In the genomic region with DNA sequence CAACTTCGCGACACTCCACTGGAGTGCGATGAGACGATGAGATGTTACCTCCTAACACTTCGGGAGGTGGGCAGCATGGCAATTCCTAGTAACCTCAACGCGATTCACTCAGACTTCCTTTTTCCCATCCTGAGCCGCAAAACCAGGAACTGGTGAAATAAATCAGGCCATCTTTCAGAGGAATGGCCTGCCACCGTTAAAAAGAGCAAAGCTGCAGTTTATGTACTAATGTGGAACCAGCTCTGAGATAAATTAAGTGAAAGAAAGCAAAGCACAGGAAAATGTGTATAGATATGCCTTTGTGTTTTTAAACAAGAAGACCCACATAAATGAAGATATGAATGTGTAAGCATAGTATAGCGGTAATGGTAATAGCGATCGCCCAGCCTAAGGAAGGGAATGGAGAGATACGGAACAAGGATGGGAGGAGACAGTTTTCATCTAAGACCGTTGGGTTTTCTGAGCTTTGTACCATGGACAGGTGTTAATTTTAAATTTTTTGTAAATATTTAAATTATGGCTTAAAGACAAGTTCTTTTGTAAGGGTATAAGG, we compare ENCODE assay signal across 1 cellular context.
TF ChIP-seq lines count a peak whose summit lies in the region.

No MANE protein-coding gene starts in this region.

TF ChIP-seq in H1, 55 proteins besides CTCF, POLR2A, EP300 and RAD21:
- TF ChIP-seq ASH2L (IDR thresholded peaks at IDR 0.05; ENCODE audit: low read length) (no peak), POU5F1 (IDR thresholded peaks at IDR 0.05; ENCODE audit: low read depth, low read length) (no peak), TEAD4 (IDR thresholded peaks at IDR 0.05; ENCODE audit: low read depth, low read length) (no peak), KDM4A (IDR thresholded peaks at IDR 0.05; ENCODE audit: low read depth, low read length, severe bottlenecking) (no peak), HDAC6 (IDR thresholded peaks at IDR 0.05; ENCODE audit: low read depth, low read length) (no peak), CHD2 (IDR thresholded peaks at IDR 0.05; ENCODE audit: low read length) (no peak), SUZ12 (IDR thresholded peaks at IDR 0.05; ENCODE audit: low read length) (no peak), TCF12 (IDR thresholded peaks at IDR 0.05; ENCODE audit: low read depth, low read length) (no peak), SP2 (IDR thresholded peaks at IDR 0.05; ENCODE audit: low read length) (no peak), TAF7 (optimal IDR thresholded peaks at IDR 0.05; ENCODE audit: borderline replicate concordance, low read depth, low read length) (no peak), EZH2 (IDR thresholded peaks at IDR 0.05; ENCODE audit: low read depth, low read length, severe bottlenecking) (no peak), KDM5A (IDR thresholded peaks at IDR 0.05; ENCODE audit: low read length) (no peak), CHD1 (IDR thresholded peaks at IDR 0.05; ENCODE audit: low read depth, low read length) (no peak), HDAC2 (IDR thresholded peaks at IDR 0.05; ENCODE audit: borderline replicate concordance in 1 of 2, low read depth in 2 of 2, low read length in 2 of 2) (no peak), GABPA (IDR thresholded peaks at IDR 0.05; ENCODE audit: borderline replicate concordance, insufficient read depth, low read length) (no peak), BRCA1 (IDR thresholded peaks at IDR 0.05; ENCODE audit: low read depth, low read length) (no peak), JUN (IDR thresholded peaks at IDR 0.05; ENCODE audit: low read depth, low read length) (no peak)
- TF ChIP-seq, protein P1, sequence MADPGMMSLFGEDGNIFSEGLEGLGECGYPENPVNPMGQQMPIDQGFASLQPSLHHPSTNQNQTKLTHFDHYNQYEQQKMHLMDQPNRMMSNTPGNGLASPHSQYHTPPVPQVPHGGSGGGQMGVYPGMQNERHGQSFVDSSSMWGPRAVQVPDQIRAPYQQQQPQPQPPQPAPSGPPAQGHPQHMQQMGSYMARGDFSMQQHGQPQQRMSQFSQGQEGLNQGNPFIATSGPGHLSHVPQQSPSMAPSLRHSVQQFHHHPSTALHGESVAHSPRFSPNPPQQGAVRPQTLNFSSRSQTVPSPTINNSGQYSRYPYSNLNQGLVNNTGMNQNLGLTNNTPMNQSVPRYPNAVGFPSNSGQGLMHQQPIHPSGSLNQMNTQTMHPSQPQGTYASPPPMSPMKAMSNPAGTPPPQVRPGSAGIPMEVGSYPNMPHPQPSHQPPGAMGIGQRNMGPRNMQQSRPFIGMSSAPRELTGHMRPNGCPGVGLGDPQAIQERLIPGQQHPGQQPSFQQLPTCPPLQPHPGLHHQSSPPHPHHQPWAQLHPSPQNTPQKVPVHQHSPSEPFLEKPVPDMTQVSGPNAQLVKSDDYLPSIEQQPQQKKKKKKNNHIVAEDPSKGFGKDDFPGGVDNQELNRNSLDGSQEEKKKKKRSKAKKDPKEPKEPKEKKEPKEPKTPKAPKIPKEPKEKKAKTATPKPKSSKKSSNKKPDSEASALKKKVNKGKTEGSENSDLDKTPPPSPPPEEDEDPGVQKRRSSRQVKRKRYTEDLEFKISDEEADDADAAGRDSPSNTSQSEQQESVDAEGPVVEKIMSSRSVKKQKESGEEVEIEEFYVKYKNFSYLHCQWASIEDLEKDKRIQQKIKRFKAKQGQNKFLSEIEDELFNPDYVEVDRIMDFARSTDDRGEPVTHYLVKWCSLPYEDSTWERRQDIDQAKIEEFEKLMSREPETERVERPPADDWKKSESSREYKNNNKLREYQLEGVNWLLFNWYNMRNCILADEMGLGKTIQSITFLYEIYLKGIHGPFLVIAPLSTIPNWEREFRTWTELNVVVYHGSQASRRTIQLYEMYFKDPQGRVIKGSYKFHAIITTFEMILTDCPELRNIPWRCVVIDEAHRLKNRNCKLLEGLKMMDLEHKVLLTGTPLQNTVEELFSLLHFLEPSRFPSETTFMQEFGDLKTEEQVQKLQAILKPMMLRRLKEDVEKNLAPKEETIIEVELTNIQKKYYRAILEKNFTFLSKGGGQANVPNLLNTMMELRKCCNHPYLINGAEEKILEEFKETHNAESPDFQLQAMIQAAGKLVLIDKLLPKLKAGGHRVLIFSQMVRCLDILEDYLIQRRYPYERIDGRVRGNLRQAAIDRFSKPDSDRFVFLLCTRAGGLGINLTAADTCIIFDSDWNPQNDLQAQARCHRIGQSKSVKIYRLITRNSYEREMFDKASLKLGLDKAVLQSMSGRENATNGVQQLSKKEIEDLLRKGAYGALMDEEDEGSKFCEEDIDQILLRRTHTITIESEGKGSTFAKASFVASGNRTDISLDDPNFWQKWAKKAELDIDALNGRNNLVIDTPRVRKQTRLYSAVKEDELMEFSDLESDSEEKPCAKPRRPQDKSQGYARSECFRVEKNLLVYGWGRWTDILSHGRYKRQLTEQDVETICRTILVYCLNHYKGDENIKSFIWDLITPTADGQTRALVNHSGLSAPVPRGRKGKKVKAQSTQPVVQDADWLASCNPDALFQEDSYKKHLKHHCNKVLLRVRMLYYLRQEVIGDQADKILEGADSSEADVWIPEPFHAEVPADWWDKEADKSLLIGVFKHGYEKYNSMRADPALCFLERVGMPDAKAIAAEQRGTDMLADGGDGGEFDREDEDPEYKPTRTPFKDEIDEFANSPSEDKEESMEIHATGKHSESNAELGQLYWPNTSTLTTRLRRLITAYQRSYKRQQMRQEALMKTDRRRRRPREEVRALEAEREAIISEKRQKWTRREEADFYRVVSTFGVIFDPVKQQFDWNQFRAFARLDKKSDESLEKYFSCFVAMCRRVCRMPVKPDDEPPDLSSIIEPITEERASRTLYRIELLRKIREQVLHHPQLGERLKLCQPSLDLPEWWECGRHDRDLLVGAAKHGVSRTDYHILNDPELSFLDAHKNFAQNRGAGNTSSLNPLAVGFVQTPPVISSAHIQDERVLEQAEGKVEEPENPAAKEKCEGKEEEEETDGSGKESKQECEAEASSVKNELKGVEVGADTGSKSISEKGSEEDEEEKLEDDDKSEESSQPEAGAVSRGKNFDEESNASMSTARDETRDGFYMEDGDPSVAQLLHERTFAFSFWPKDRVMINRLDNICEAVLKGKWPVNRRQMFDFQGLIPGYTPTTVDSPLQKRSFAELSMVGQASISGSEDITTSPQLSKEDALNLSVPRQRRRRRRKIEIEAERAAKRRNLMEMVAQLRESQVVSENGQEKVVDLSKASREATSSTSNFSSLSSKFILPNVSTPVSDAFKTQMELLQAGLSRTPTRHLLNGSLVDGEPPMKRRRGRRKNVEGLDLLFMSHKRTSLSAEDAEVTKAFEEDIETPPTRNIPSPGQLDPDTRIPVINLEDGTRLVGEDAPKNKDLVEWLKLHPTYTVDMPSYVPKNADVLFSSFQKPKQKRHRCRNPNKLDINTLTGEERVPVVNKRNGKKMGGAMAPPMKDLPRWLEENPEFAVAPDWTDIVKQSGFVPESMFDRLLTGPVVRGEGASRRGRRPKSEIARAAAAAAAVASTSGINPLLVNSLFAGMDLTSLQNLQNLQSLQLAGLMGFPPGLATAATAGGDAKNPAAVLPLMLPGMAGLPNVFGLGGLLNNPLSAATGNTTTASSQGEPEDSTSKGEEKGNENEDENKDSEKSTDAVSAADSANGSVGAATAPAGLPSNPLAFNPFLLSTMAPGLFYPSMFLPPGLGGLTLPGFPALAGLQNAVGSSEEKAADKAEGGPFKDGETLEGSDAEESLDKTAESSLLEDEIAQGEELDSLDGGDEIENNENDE (IDR thresholded peaks at IDR 0.05; ENCODE audit: insufficient replicate concordance, low read length): no peak
- TF ChIP-seq, protein P2, sequence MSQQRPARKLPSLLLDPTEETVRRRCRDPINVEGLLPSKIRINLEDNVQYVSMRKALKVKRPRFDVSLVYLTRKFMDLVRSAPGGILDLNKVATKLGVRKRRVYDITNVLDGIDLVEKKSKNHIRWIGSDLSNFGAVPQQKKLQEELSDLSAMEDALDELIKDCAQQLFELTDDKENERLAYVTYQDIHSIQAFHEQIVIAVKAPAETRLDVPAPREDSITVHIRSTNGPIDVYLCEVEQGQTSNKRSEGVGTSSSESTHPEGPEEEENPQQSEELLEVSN (IDR thresholded peaks at IDR 0.05): no peak
TF ChIP-seq in H1: peak in this region for 0.
